ENCODE assay signal across 1 cellular context in genomic region chr14:25993830-25994229, GRCh38.
TF ChIP-seq lines count a peak whose summit lies in the region.

No MANE protein-coding gene starts in this region.

TF ChIP-seq in GM23338, 12 proteins besides CTCF, POLR2A, EP300 and RAD21:
- TF ChIP-seq ZNF462 (CRISPR knock-in tag; IDR thresholded peaks at IDR 0.05) (no peak), POLR2AphosphoS5 (IDR thresholded peaks at IDR 0.05; ENCODE audit: low read depth) (no peak), NANOG (IDR thresholded peaks at IDR 0.05; ENCODE audit: borderline replicate concordance) (no peak), EZH2phosphoT487 (IDR thresholded peaks at IDR 0.05; ENCODE audit: unreplicated experiment) (no peak), ZNF331 (CRISPR knock-in tag; IDR thresholded peaks at IDR 0.05; ENCODE audit: low read depth) (no peak), EZH2 (IDR thresholded peaks at IDR 0.05; ENCODE audit: low read depth, unreplicated experiment) (no peak), REST (IDR thresholded peaks at IDR 0.05; ENCODE audit: unreplicated experiment) (no peak), ZNF114 (CRISPR knock-in tag; IDR thresholded peaks at IDR 0.05) (no peak), JUNB (IDR thresholded peaks at IDR 0.05; ENCODE audit: unreplicated experiment) (no peak)
